Comparison of ENCODE assay signal across 8 cellular contexts in the genomic region with DNA sequence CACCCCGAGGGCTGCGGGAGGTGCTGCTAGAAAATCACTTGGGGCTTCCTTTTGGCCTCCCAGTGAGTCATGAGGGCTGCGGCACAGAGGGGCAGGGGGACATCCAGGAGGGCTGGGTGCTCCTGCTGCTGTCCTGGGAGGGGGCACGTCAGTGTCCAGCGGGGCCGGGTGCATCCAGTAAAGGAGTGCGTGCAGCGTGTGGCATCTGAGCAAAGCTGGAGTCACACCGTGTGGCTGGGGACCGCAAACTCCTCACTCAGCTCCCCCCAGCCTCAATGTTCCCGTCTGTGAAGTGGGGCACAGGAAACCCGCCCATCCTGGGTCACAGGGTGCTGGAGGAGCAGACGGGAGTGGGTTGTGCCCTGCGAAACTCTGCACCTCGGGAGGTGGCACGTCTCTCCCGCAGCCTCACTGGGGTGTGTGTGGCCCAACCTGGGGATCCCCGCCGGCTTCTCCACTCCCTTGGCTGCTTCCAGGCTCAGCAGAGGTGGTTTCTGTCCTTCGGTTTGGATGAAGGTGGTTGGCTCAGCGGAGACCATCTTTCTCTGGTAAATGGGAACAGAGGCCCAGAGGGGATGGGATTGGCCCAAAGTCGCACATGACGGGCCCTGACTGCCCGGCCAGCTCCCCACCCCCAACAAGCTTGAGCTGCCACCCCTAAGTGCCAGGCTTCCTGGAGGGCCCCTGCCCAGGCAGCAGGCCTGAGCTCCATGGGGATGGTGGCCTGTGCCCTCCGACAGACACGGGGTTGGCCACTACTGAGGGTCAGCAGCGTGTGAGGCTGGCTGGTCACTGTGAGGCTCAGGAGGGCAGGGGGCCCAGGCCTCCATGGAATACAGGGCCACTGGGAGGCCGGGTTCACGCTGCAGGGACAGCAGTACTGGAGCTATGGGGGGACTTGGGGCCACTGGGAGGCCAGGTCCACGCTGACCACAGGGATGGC.
DNase-seq lines count a peak whose midpoint lies in the region; ATAC-seq and TF ChIP-seq lines count a peak whose summit lies in the region.
"Not testable (repeated sequence)": the region's sequence is repeated elsewhere in the genome, so short reads cannot be mapped to it uniquely, and the experiment has no call there.

No MANE protein-coding gene starts in this region.

- intact Hi-C loops in activated CD4-positive, alpha-beta T cell treated with anti-CD3 and anti-CD28 coated beads for 36 hours (cut with DNase I, micrococcal nuclease); heart right ventricle (cut with DNase I); transverse colon (cut with DNase I; ENCODE audit: low total_unique reads): not testable (repeated sequence)

- H3K9me3 ChIP-seq in heart right ventricle; skeletal muscle tissue (ENCODE audit: control insufficient read depth in 3 of 3, low read length in 3 of 3); transverse colon: not testable (repeated sequence)

- not testable (repeated sequence) for H3K27me3 Mint-ChIP-seq in activated CD4-positive, alpha-beta T cell treated with anti-CD3 and anti-CD28 coated beads for 36 hours; chondrocyte (ENCODE audit: low read depth)

- 72 to 80% methylated on average over 27 of the region's 30 CpGs for WGBS in heart right ventricle, 2 donors
- WGBS in transverse colon (ENCODE audit: low coverage in 1 of 2), 2 donors: 84% methylated on average over 21 of the region's 30 CpGs; no CpG with 5 or more reads in 1 of the 2 donors

- H3K36me3 Mint-ChIP-seq in activated CD4-positive, alpha-beta T cell treated with anti-CD3 and anti-CD28 coated beads for 36 hours (ENCODE audit: low read depth); chondrocyte (ENCODE audit: low read depth): not testable (repeated sequence)

- in situ Hi-C loops in transverse colon (cut with MboI; ENCODE audit: low pct_ligation_motif_present in 1 of 4, low pct_unique_long_range_greater_than_20kb in 1 of 4, low sequenced_read_pairs in 3 of 4): not testable (repeated sequence)

- not testable (repeated sequence) for TF ChIP-seq CTCF in chondrocyte (IDR thresholded peaks at IDR 0.05); heart right ventricle (IDR thresholded peaks at IDR 0.05); transverse colon (IDR thresholded peaks at IDR 0.05)

- H3K9ac ChIP-seq in skeletal muscle tissue (ENCODE audit: low read depth in 1 of 3, low read length in 3 of 3): peak overlapping the region; percentile 51 to 62 (median 53)

- H3K27ac Mint-ChIP-seq in activated CD4-positive, alpha-beta T cell treated with anti-CD3 and anti-CD28 coated beads for 36 hours: not testable (repeated sequence)
- peak overlapping the region; percentile 77 for H3K27ac Mint-ChIP-seq in chondrocyte (ENCODE audit: unreplicated experiment)

- POLR2A ChIA-PET in activated CD4-positive, alpha-beta T cell treated with anti-CD3 and anti-CD28 coated beads for 36 hours (lab: Charles Lee): not testable (repeated sequence)

- TF ChIP-seq EP300 in transverse colon (IDR thresholded peaks at IDR 0.05; ENCODE audit: low read depth): not testable (repeated sequence)

- H3K27ac ChIP-seq in heart right ventricle: peak overlapping the region; percentile 64 to 89 (median 83)
- H3K27ac ChIP-seq in skeletal muscle tissue (ENCODE audit: low read depth, low read length): peak overlapping the region; percentile 62
- H3K27ac ChIP-seq in transverse colon: peak overlapping the region in 3 of 4 donors; percentile 78 to 81 (median 81)

- CTCF ChIA-PET in activated CD4-positive, alpha-beta T cell treated with anti-CD3 and anti-CD28 coated beads for 36 hours (lab: Charles Lee): not testable (repeated sequence)

- H3K36me3 ChIP-seq in heart right ventricle; skeletal muscle tissue (ENCODE audit: control insufficient read depth in 3 of 3, insufficient read depth in 3 of 3, low read length in 3 of 3); transverse colon: not testable (repeated sequence)

- TF ChIP-seq POLR2A in transverse colon (IDR thresholded peaks at IDR 0.05): not testable (repeated sequence)

- ATAC-seq in GM18867 (IDR thresholded peaks at IDR 0.05; ENCODE audit: unreplicated experiment): peak; percentile 11
- peak; percentile 19 for ATAC-seq in HG03159 (IDR thresholded peaks at IDR 0.05; ENCODE audit: unreplicated experiment)
- not testable (repeated sequence) for ATAC-seq in activated CD4-positive, alpha-beta T cell treated with anti-CD3 and anti-CD28 coated beads for 36 hours
- ATAC-seq in heart right ventricle: peak in 3 of 8 donors; percentile 0 to 2 (median 0)

- not testable (repeated sequence) for H3K4me3 Mint-ChIP-seq in activated CD4-positive, alpha-beta T cell treated with anti-CD3 and anti-CD28 coated beads for 36 hours; chondrocyte (ENCODE audit: unreplicated experiment)

- H3K9me3 Mint-ChIP-seq in activated CD4-positive, alpha-beta T cell treated with anti-CD3 and anti-CD28 coated beads for 36 hours (ENCODE audit: low read depth); chondrocyte (ENCODE audit: low read depth): not testable (repeated sequence)

- peaks cover 21 to 69% (median 34%) of the 10 kb centered on the region in 9 donors for H3K4me1 ChIP-seq in heart right ventricle
- peaks cover 19 to 40% (median 25%) of the 10 kb centered on the region in 3 donors for H3K4me1 ChIP-seq in skeletal muscle tissue (ENCODE audit: control insufficient read depth in 3 of 3, insufficient read depth in 3 of 3, low read length in 3 of 3)
- H3K4me1 ChIP-seq in transverse colon: peaks cover 22 to 45% (median 40%) of the 10 kb centered on the region in 4 donors

- not testable (repeated sequence) for H3K4me1 Mint-ChIP-seq in activated CD4-positive, alpha-beta T cell treated with anti-CD3 and anti-CD28 coated beads for 36 hours
- peaks cover 54% of the 10 kb centered on the region for H3K4me1 Mint-ChIP-seq in chondrocyte (ENCODE audit: low read depth)

- not testable (repeated sequence) for H3K27me3 ChIP-seq in heart right ventricle; skeletal muscle tissue (ENCODE audit: control insufficient read depth in 3 of 3, insufficient read depth in 3 of 3, low read length in 3 of 3); transverse colon

- H3K4me3 ChIP-seq in heart right ventricle, transverse colon: not testable (repeated sequence)
- peak overlapping the region in 1 of 3 donors; percentile 23 for H3K4me3 ChIP-seq in skeletal muscle tissue (ENCODE audit: low read length in 3 of 3)

- DNase-seq in activated CD4-positive, alpha-beta T cell treated with anti-CD3 and anti-CD28 coated beads for 36 hours: peak; percentile 10
- not testable (repeated sequence) for DNase-seq in chondrocyte (ENCODE audit: low spot score); heart right ventricle; transverse colon
- peak; percentile 87 for DNase-seq in mesenteric fat pad (ENCODE audit: low spot score)
